In genomic region chr2:99488587-99488998, GRCh38 we compare ENCODE assay signal across 8 cellular contexts. TPM values are rescaled to one million over a fixed set of nuclear protein-coding genes. Genes with fewer than 3 reads are reported as not detected.
DNase-seq lines count a peak whose midpoint lies in the region; ATAC-seq, FAIRE-seq and TF ChIP-seq lines count a peak whose summit lies in the region.

No MANE protein-coding gene starts in this region.

- H3K4me3 ChIP-seq in AG09309 (ENCODE audit: control insufficient read depth, low read depth, low read length) = peak overlapping the region; percentile 57
- H3K4me3 ChIP-seq in RWPE2 (ENCODE audit: severe bottlenecking) = peak overlapping the region; percentile 57
- peak overlapping the region; percentile 71 for H3K4me3 ChIP-seq in effector memory CD4-positive, alpha-beta T cell (ENCODE audit: insufficient read depth, low read depth, low read length, poor library complexity, severe bottlenecking)
- H3K4me3 ChIP-seq in muscle layer of duodenum (ENCODE audit: low read depth in 1 of 2, low read length in 2 of 2) = peak overlapping the region; percentile 82 to 84

- H3K27ac ChIP-seq in RWPE2 (ENCODE audit: poor library complexity, severe bottlenecking) (peak overlapping the region; percentile 84), muscle layer of duodenum (ENCODE audit: low read length) (peak overlapping the region; percentile 67)
- H3K27ac ChIP-seq in effector memory CD4-positive, alpha-beta T cell (ENCODE audit: insufficient read depth, low read length, poor library complexity, severe bottlenecking) = peak overlapping the region; percentile 83

- H3K36me3 ChIP-seq in RWPE2 (ENCODE audit: low read depth) (peaks cover 16% of the 10 kb centered on the region), muscle layer of duodenum (ENCODE audit: control insufficient read depth in 1 of 2, insufficient read depth in 2 of 2, low read length in 2 of 2) (no peaks in the 10 kb centered on the region)
- H3K36me3 ChIP-seq in effector memory CD4-positive, alpha-beta T cell (ENCODE audit: control insufficient read depth, insufficient read depth, low read length) = no peaks in the 10 kb centered on the region

- no peak for TF ChIP-seq POLR2A in GM12892 (IDR thresholded peaks at IDR 0.05; ENCODE audit: low read depth, low read length)

- FAIRE-seq in GM12892 (lab: Jason Lieb, UNC) = peak; percentile 67

- H3K4me1 ChIP-seq in RWPE2 (ENCODE audit: insufficient read depth, poor library complexity, severe bottlenecking) (peaks cover 41% of the 10 kb centered on the region), muscle layer of duodenum (ENCODE audit: control insufficient read depth in 1 of 2, insufficient read depth in 2 of 2, low read length in 2 of 2) (peaks cover 0 to 21% of the 10 kb centered on the region in 2 donors)
- H3K4me1 ChIP-seq in effector memory CD4-positive, alpha-beta T cell (ENCODE audit: control insufficient read depth, insufficient read depth, low read length, poor library complexity, severe bottlenecking) = peaks cover 3% of the 10 kb centered on the region

- no peak for DNase-seq in AG09309 (ENCODE audit: low read depth)
- no peak for DNase-seq in GM12892 (ENCODE audit: insufficient read length)
- no peak for DNase-seq in RWPE2 (ENCODE audit: low spot score)
- no peak for DNase-seq in effector memory CD4-positive, alpha-beta T cell
- no peak for DNase-seq in NK-92 (lab: John Stamatoyannopoulos, UW; ENCODE audit: unreplicated experiment)
- no peak for DNase-seq in stimulated activated CD8-positive, alpha-beta memory T cell treated with anti-CD3 and anti-CD28 coated beads, Interleukin-4, amount 100 ng/mL, for 48 hours
- no peak for DNase-seq in NCI-H1930 (lab: John Stamatoyannopoulos, UW)

- H3K27me3 ChIP-seq in RWPE2 (ENCODE audit: insufficient read depth, poor library complexity, severe bottlenecking) = no peaks in the 10 kb centered on the region
- no peaks in the 10 kb centered on the region for H3K27me3 ChIP-seq in effector memory CD4-positive, alpha-beta T cell (replicated peaks; ENCODE audit: control insufficient read depth, insufficient read depth, low read length, poor library complexity, severe bottlenecking)
- H3K27me3 ChIP-seq in muscle layer of duodenum (ENCODE audit: low read depth, low read length) = no peaks in the 10 kb centered on the region

- TF ChIP-seq CTCF in AG09309 (IDR thresholded peaks at IDR 0.05; ENCODE audit: control insufficient read depth, insufficient read depth, low read depth, low read length, missing control alignments) = no peak
- TF ChIP-seq CTCF in RWPE2 (IDR thresholded peaks at IDR 0.05; ENCODE audit: poor library complexity, severe bottlenecking) = no peak

- H3K9me3 ChIP-seq in RWPE2 (ENCODE audit: severe bottlenecking) (no peaks in the 10 kb centered on the region), muscle layer of duodenum (ENCODE audit: control insufficient read depth in 1 of 2, low read length in 2 of 2) (no peaks in the 10 kb centered on the region)
- H3K9me3 ChIP-seq in effector memory CD4-positive, alpha-beta T cell (ENCODE audit: control insufficient read depth, low read length) = no peaks in the 10 kb centered on the region

- peak; percentile 19 for ATAC-seq in RWPE2 (ENCODE audit: low read depth)

RNA-seq across cellular contexts. Expression of gene REV1, which starts 1.2 kb away (rescaled TPM):
- 28.2 TPM for polyA plus RNA-seq in GM12892 (2012; ENCODE audit: missing spikeins)
